Comparison of ENCODE assay signal across 12 cellular contexts in the genomic region with DNA sequence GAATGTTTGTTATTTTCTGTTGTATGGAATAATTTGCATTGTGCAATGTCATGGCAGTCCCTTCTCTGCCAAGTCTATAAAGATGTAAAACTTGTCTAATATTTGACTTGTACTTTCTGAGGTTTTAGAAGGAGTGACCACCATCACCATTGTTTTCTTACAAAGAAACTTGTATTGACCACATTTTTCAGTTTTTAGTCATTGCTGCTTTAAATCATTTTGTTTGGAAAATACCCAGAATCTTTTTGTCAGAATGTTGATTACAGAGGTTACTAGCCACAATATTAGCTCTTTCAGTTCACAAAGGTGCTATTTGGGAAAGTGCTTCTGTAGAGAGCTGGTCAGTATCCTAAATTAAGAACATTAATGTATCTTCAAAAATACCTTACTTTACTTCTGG.
A peak's percentile ranks its signal among the peaks of the same experiment; 100 is the strongest.
DNase-seq lines count a peak whose midpoint lies in the region; ATAC-seq lines count a peak whose summit lies in the region.
"Had no signal": no experiment of that assay in that cellular context is flagged by ENCODE, and none has a peak within 500 bp of the region (broad histone marks: within the 10 kb centered on the region; RNA-seq: fewer than 3 reads in every experiment).

No MANE protein-coding gene starts in this region.

- intact Hi-C loops in right cardiac atrium (cut with DNase I) = no loop called here

- H3K4me3 ChIP-seq in right cardiac atrium (ENCODE audit: low read length) = no peak overlapping the region
- H3K4me3 ChIP-seq: stomach had no signal

- H3K27ac ChIP-seq in right cardiac atrium (ENCODE audit: low read length) = no peak overlapping the region
- H3K27ac ChIP-seq: stomach had no signal

- no peaks in the 10 kb centered on the region for H3K27me3 ChIP-seq in right cardiac atrium (ENCODE audit: control insufficient read depth, insufficient read depth)
- H3K27me3 ChIP-seq: stomach had no signal

- H3K4me1 ChIP-seq in right cardiac atrium (ENCODE audit: control insufficient read depth, insufficient read depth, low read length) = no peaks in the 10 kb centered on the region
- H3K4me1 ChIP-seq: stomach had no signal

- ATAC-seq in GM19025 (IDR thresholded peaks at IDR 0.05; ENCODE audit: low read depth, unreplicated experiment) = peak; percentile 72
- ATAC-seq in GM21825 (IDR thresholded peaks at IDR 0.05; ENCODE audit: unreplicated experiment) = peak; percentile 81
- peak; percentile 80 for ATAC-seq in HG03135 (IDR thresholded peaks at IDR 0.05; ENCODE audit: unreplicated experiment)
- no peak for ATAC-seq in activated CD4-positive, CD25-positive, alpha-beta regulatory T cell treated with anti-CD3 and anti-CD28 coated beads, Interleukin-2, amount 50 U/mL, for 24 hours
- no peak for ATAC-seq in right cardiac atrium

- peak; percentile 41 for DNase-seq in astrocyte of the hippocampus (ENCODE audit: low read depth, low spot score)
- DNase-seq in pons (ENCODE audit: low spot score) = no peak
- DNase-seq in right cardiac atrium = no peak
- DNase-seq in stimulated activated CD4-positive, alpha-beta T cell treated with anti-CD3 and anti-CD28 coated beads, Interleukin-2, amount 100 ng/mL, for 48 hours = no peak
- DNase-seq: activated CD4-positive, alpha-beta T cell treated with anti-CD3 and anti-CD28 coated beads for 1 hour; NCI-H446; stimulated activated CD4-positive, alpha-beta T cell treated with anti-CD3 and anti-CD28 coated beads, Interleukin-4, amount 100 ng/mL, for 24 hours; stomach had no signal

- H3K9me3 ChIP-seq in right cardiac atrium (ENCODE audit: control insufficient read depth, low read length) = no peaks in the 10 kb centered on the region

Comparison
In these comparisons a context has a peak if more than half of its experiments do, and no peak if none do; other contexts are left out.
1. ATAC-seq: peak in GM19025 (single experiment), GM21825 (single experiment) and HG03135 (single experiment); none in activated CD4-positive, CD25-positive, alpha-beta regulatory T cell treated with anti-CD3 and anti-CD28 coated beads, Interleukin-2, amount 50 U/mL, for 24 hours (0 of 2) and right cardiac atrium (0 of 2).